ENCODE assay signal across 17 cellular contexts in the genomic region with DNA sequence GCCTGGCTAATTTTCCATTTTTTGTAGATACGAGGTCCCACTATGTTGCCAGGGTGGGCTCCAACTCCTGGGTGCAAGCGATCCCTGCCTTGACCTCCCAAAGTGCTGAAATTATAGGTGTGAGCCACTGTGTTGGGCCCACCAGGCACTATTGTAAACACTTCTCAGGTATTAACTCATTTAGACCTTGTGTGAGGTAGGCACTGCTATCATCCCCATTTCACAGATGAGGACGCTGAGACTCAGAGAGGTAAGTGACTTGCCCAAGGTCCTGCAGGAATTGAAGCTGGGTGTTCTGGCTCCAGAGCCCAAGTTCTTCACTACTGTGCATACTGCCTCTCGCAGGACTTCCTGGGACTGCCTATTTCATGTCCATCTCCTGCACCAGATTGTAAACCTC.
DNase-seq lines count a peak whose midpoint lies in the region; ATAC-seq and TF ChIP-seq lines count a peak whose summit lies in the region.
"Had no signal": no experiment of that assay in that cellular context is flagged by ENCODE, and none has a peak within 500 bp of the region (broad histone marks: within the 10 kb centered on the region; RNA-seq: fewer than 3 reads in every experiment).

No MANE protein-coding gene starts in this region.

- TF ChIP-seq EP300 in SK-N-SH (IDR thresholded peaks at IDR 0.05; ENCODE audit: borderline replicate concordance in 1 of 2, low read depth in 1 of 2, low read length in 1 of 2), result no peak
- TF ChIP-seq EP300 in esophagus muscularis mucosa (IDR thresholded peaks at IDR 0.05), result no peak

- H3K27ac ChIP-seq in SK-N-SH (ENCODE audit: low read depth in 2 of 2, low read length in 1 of 2), result no peak overlapping the region
- H3K27ac ChIP-seq in OCI-LY7 (ENCODE audit: low read depth, low read length, poor library complexity, severe bottlenecking), result no peak overlapping the region
- H3K27ac ChIP-seq in psoas muscle, result peak overlapping the region; percentile 78
- no peak overlapping the region for H3K27ac ChIP-seq in esophagus muscularis mucosa (replicated peaks in 1 of 4)
- H3K27ac ChIP-seq: SK-N-MC had no signal

- TF ChIP-seq CTCF in SK-N-SH (IDR thresholded peaks at IDR 0.05), result no peak
- no peak for TF ChIP-seq CTCF in OCI-LY7 (conservative IDR thresholded peaks at IDR 0.05; ENCODE audit: low read length)
- no peak for TF ChIP-seq CTCF in psoas muscle (IDR thresholded peaks at IDR 0.05)
- no peak for TF ChIP-seq CTCF in esophagus muscularis mucosa (IDR thresholded peaks at IDR 0.05)

- WGBS in SK-N-SH (ENCODE audit: low lambda C conversion rate), result 69% methylated on average over 3 of the region's 4 CpGs
- WGBS in psoas muscle, 3 donors, result 91 to 99% (median 97%) methylated on average over 4 of the region's 4 CpGs
- 93% methylated on average over 4 of the region's 4 CpGs for WGBS in esophagus muscularis mucosa

- H3K9ac ChIP-seq in SK-N-SH, result no peak overlapping the region

- H3K4me1 ChIP-seq in SK-N-SH (ENCODE audit: control insufficient read depth in 1 of 2, insufficient read depth in 2 of 2, low read depth in 1 of 2, low read length in 1 of 2) (peaks cover 4 to 7% of the 10 kb centered on the region in 2 experiments; a peak in 2 of 4 replicates), OCI-LY7 (ENCODE audit: insufficient read depth, low read length, poor library complexity, severe bottlenecking) (peaks cover 49% of the 10 kb centered on the region), psoas muscle (peaks cover 28% of the 10 kb centered on the region), esophagus muscularis mucosa (peaks cover 13 to 36% (median 16%) of the 10 kb centered on the region in 4 donors)

- H3K4me3 ChIP-seq in SK-N-SH (ENCODE audit: low read depth in 2 of 2, low read length in 1 of 2) (no peak overlapping the region), OCI-LY7 (ENCODE audit: low read depth, low read length, poor library complexity, severe bottlenecking) (no peak overlapping the region), psoas muscle (no peak overlapping the region), esophagus muscularis mucosa (no peak overlapping the region)
- H3K4me3 ChIP-seq: SK-N-MC had no signal

- no TSS peak for BruUV-seq in OCI-LY7 (replicated peaks; lab: Mats Ljungman, UMichigan)

- H3K27me3 ChIP-seq in SK-N-SH (ENCODE audit: insufficient read depth) (no peaks in the 10 kb centered on the region), psoas muscle (ENCODE audit: insufficient read depth in 3 of 3, low read length in 2 of 3) (no peaks in the 10 kb centered on the region), esophagus muscularis mucosa (no peaks in the 10 kb centered on the region)

- no peaks in the 10 kb centered on the region for H3K9me2 ChIP-seq in SK-N-SH
- H3K9me2 ChIP-seq in OCI-LY7 (ENCODE audit: insufficient read depth, low read length), result no peaks in the 10 kb centered on the region

- H3K9me3 ChIP-seq in SK-N-SH (no peaks in the 10 kb centered on the region), OCI-LY7 (ENCODE audit: low read length) (no peaks in the 10 kb centered on the region), psoas muscle (no peaks in the 10 kb centered on the region), esophagus muscularis mucosa (no peaks in the 10 kb centered on the region)

- DNase-seq in SK-N-SH, result no peak
- no peak for DNase-seq in OCI-LY7 (ENCODE audit: low spot score)
- no peak for DNase-seq in left lobe of liver (ENCODE audit: low spot score)
- no peak for DNase-seq in psoas muscle
- DNase-seq in EL, result no peak
- no peak for DNase-seq in esophagus muscularis mucosa (ENCODE audit: extremely low spot score)
- DNase-seq: 8988T; AML-193; C1 segment of cervical spinal cord; CD8-positive, alpha-beta memory T cell; GF-D8; KBM-7; NCI-H1105; NCI-H2227 treated with DMSO at 0.1 percent for 48 hours; NCI-H510A treated with DMSO at 0.1 percent for 48 hours had no signal

- no peak for TF ChIP-seq RAD21 in SK-N-SH (IDR thresholded peaks at IDR 0.05; ENCODE audit: low read length)

- H3K36me3 ChIP-seq in SK-N-SH (replicated peaks in 1 of 2; ENCODE audit: control insufficient read depth in 1 of 2, insufficient read depth in 2 of 2, low read length in 1 of 2) (no peaks in the 10 kb centered on the region), OCI-LY7 (ENCODE audit: insufficient read depth, low read length) (no peaks in the 10 kb centered on the region), psoas muscle (ENCODE audit: insufficient read depth in 1 of 2, low read depth in 1 of 2) (no peaks in the 10 kb centered on the region), esophagus muscularis mucosa (no peaks in the 10 kb centered on the region)

- H3K4me2 ChIP-seq in SK-N-SH (no peak overlapping the region), OCI-LY7 (ENCODE audit: low read length) (peak overlapping the region; percentile 39)

- ATAC-seq in SK-N-SH treated with all-trans-retinoic acid at 6 μM for 48 hours (no peak), left lobe of liver (peak; percentile 0), psoas muscle (no peak)

- POLR2A ChIA-PET in SK-N-SH (lab: Yijun Ruan, JAX) (no interaction called here), OCI-LY7 (lab: Charles Lee) (interaction anchor here (0.6 to 1.5 kb wide), 4 partner anchors 106 to 485 kb away, joined by 3 to 7 read pairs (median 4); a partner anchor contains a TSS)

- intact Hi-C loops in OCI-LY7 (cut with micrococcal nuclease; ENCODE audit: unreplicated experiment) (loop anchor here (5.0 kb wide), 1 partner anchor 363 kb away; no protein-coding TSS in a partner anchor), psoas muscle (cut with DNase I) (loop anchor here (2.0 to 10.0 kb wide), 4 partner anchors 106 to 556 kb away; a partner anchor contains a TSS), esophagus muscularis mucosa (cut with DNase I) (loop anchor here (5.0 kb wide), 2 partner anchors 98 to 558 kb away; no protein-coding TSS in a partner anchor)

- no peak for TF ChIP-seq POLR2A in esophagus muscularis mucosa (IDR thresholded peaks at IDR 0.05; ENCODE audit: low read depth)

- H3F3A ChIP-seq in SK-N-SH (replicated peaks; ENCODE audit: insufficient read depth), result no peaks in the 10 kb centered on the region

- peak overlapping the region; percentile 7; the same call in 1 of the 2 replicates for H2AFZ ChIP-seq in SK-N-SH (ENCODE audit: low read depth)
- H2AFZ ChIP-seq in OCI-LY7 (ENCODE audit: low read length), result no peak overlapping the region; the same call in 1 of the 2 replicates

- CTCF ChIA-PET in SK-N-SH (lab: Yijun Ruan, JAX), result interaction anchor here (0.7 to 16.6 kb wide), 8 partner anchors 12 to 968 kb away, joined by 3 to 395 read pairs (median 6); a partner anchor contains a TSS
- CTCF ChIA-PET in OCI-LY7 (lab: Charles Lee; ENCODE audit: unreplicated experiment), result interaction anchor here (6.0 kb wide), 1 partner anchor 283 kb away, joined by 32 read pairs; no protein-coding TSS in a partner anchor

- no peaks in the 10 kb centered on the region for H4K20me1 ChIP-seq in SK-N-SH (ENCODE audit: insufficient read depth)
- no peaks in the 10 kb centered on the region for H4K20me1 ChIP-seq in OCI-LY7 (ENCODE audit: insufficient read depth, low read length)

- H3K79me2 ChIP-seq in SK-N-SH (ENCODE audit: insufficient read depth) (no peaks in the 10 kb centered on the region), OCI-LY7 (ENCODE audit: insufficient read depth, low read depth, low read length) (no peaks in the 10 kb centered on the region)

TF ChIP-seq in SK-N-SH, 30 proteins besides CTCF, POLR2A, EP300 and RAD21 (continues in another document):
- TF ChIP-seq RCOR1 (IDR thresholded peaks at IDR 0.05; ENCODE audit: low read length), result no peak
- no peak for TF ChIP-seq NRF1 (IDR thresholded peaks at IDR 0.05; ENCODE audit: low read depth, low read length)
- no peak for TF ChIP-seq POLR2AphosphoS5 (IDR thresholded peaks at IDR 0.05; ENCODE audit: low read depth, low read length)
- no peak for TF ChIP-seq FOXM1 (IDR thresholded peaks at IDR 0.05; ENCODE audit: low read depth)
- TF ChIP-seq TEAD4 (IDR thresholded peaks at IDR 0.05; ENCODE audit: borderline replicate concordance, insufficient read depth), result no peak
- TF ChIP-seq JUND (IDR thresholded peaks at IDR 0.05), result no peak
- no peak for TF ChIP-seq MEF2A (IDR thresholded peaks at IDR 0.05; ENCODE audit: borderline replicate concordance, low read depth)
- TF ChIP-seq RXRA (IDR thresholded peaks at IDR 0.05; ENCODE audit: borderline replicate concordance, low read depth), result no peak
- TF ChIP-seq, protein P1, sequence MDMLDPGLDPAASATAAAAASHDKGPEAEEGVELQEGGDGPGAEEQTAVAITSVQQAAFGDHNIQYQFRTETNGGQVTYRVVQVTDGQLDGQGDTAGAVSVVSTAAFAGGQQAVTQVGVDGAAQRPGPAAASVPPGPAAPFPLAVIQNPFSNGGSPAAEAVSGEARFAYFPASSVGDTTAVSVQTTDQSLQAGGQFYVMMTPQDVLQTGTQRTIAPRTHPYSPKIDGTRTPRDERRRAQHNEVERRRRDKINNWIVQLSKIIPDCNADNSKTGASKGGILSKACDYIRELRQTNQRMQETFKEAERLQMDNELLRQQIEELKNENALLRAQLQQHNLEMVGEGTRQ (IDR thresholded peaks at IDR 0.05; ENCODE audit: borderline replicate concordance, low read depth, low read length), result no peak
- TF ChIP-seq FOXJ3 (CRISPR knock-in tag; IDR thresholded peaks at IDR 0.05), result no peak
- no peak for TF ChIP-seq NFIC (IDR thresholded peaks at IDR 0.05; ENCODE audit: borderline replicate concordance)

TF ChIP-seq in SK-N-SH treated with all-trans-retinoic acid at 6 μM for 48 hours, 23 proteins besides CTCF, POLR2A, EP300 and RAD21 (continues in another document):
- no peak for TF ChIP-seq OSR1 (CRISPR knock-in tag; IDR thresholded peaks at IDR 0.05)
- TF ChIP-seq ZNF565 (CRISPR knock-in tag; conservative IDR thresholded peaks at IDR 0.05; ENCODE audit: low read depth), result no peak
- TF ChIP-seq BACH2 (CRISPR knock-in tag; IDR thresholded peaks at IDR 0.05; ENCODE audit: borderline replicate concordance), result no peak
- no peak for TF ChIP-seq ARNTL (CRISPR knock-in tag; IDR thresholded peaks at IDR 0.05; ENCODE audit: borderline replicate concordance, low read depth)
- no peak for TF ChIP-seq ISL1 (CRISPR knock-in tag; IDR thresholded peaks at IDR 0.05)
- TF ChIP-seq PPARA (CRISPR knock-in tag; IDR thresholded peaks at IDR 0.05; ENCODE audit: borderline replicate concordance), result no peak
- no peak for TF ChIP-seq SNAI2 (CRISPR knock-in tag; IDR thresholded peaks at IDR 0.05)
- TF ChIP-seq, protein P2, sequence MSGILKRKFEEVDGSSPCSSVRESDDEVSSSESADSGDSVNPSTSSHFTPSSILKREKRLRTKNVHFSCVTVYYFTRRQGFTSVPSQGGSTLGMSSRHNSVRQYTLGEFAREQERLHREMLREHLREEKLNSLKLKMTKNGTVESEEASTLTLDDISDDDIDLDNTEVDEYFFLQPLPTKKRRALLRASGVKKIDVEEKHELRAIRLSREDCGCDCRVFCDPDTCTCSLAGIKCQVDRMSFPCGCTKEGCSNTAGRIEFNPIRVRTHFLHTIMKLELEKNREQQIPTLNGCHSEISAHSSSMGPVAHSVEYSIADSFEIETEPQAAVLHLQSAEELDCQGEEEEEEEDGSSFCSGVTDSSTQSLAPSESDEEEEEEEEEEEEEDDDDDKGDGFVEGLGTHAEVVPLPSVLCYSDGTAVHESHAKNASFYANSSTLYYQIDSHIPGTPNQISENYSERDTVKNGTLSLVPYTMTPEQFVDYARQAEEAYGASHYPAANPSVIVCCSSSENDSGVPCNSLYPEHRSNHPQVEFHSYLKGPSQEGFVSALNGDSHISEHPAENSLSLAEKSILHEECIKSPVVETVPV (CRISPR knock-in tag; IDR thresholded peaks at IDR 0.05), result no peak
- no peak for TF ChIP-seq ZC3H10 (CRISPR knock-in tag; IDR thresholded peaks at IDR 0.05)
